Comparison of ENCODE assay signal across 27 cellular contexts in the genomic region with DNA sequence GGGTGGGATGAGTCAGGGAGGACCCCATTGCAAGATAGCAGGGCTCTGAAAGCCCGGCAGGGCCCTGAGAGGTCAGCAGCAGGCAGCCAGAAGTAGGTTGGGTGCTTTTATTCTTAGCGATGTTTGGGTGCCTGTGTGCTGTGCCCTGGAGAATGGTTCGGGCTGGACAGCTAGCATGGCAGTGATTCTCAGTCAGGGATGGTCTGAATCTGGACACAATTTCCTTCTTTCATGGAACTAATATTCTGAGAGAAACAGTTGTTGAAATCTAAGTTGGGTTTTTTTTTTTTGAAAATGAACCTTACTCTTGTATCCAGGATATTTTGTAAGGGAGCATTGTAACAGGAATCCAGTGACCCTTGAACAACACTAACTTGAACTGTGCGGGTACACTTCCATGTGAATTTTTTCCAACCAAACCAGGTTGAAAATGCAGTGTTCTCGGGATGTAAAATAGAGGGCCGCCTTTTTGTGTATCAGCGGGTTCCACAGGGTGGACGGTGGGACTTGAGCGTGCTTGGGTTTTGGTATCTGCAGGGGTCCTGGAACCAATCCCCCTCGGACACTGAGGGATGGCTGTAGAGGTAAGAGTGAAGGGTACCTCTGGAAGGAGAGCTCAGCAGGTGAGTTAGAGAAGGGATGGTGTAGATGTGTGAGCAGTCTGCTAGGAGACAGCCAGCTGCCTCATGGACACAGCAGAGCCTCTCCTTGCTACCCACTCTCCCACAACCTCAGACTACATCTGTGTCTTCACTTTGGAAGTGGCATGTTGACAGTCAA. TPM values are rescaled to one million over a fixed set of nuclear protein-coding genes. Genes with fewer than 3 reads are reported as not detected.
DNase-seq lines count a peak whose midpoint lies in the region; FAIRE-seq and TF ChIP-seq lines count a peak whose summit lies in the region.
"Had no signal": no experiment of that assay in that cellular context is flagged by ENCODE, and none has a peak within 500 bp of the region (broad histone marks: within the 10 kb centered on the region; RNA-seq: fewer than 3 reads in every experiment).

No MANE protein-coding gene starts in this region.

- no peak for TF ChIP-seq POLR2A in H1 (IDR thresholded peaks at IDR 0.05; ENCODE audit: control extremely low read depth in 1 of 2, low read depth in 2 of 2, low read length in 2 of 2)

- H3K79me2 ChIP-seq in H9 (ENCODE audit: insufficient read depth, low read length) (peaks cover 32% of the 10 kb centered on the region), H1 (ENCODE audit: control insufficient read depth in 1 of 2, insufficient read depth in 2 of 2, low read length in 2 of 2) (peaks cover 8 to 98% of the 10 kb centered on the region in 2 experiments), SK-N-SH (ENCODE audit: insufficient read depth) (peaks cover 100% of the 10 kb centered on the region)

- TF ChIP-seq EP300 in H1 (IDR thresholded peaks at IDR 0.05; ENCODE audit: borderline replicate concordance in 1 of 2, low read depth in 2 of 2, low read length in 2 of 2) (no peak), SK-N-SH (IDR thresholded peaks at IDR 0.05; ENCODE audit: borderline replicate concordance in 1 of 2, low read depth in 1 of 2, low read length in 1 of 2) (no peak)

- H3K4ac ChIP-seq in H9 (ENCODE audit: low read depth, low read length) (no peak overlapping the region), H1 (replicated peaks; ENCODE audit: insufficient read length, low read depth, low read length) (no peak overlapping the region)

- WGBS in H9 (ENCODE audit: extremely low coverage, insufficient read length, low lambda C conversion rate) = no CpG with 5 or more reads among the region's 10 CpGs
- 94% methylated on average over 10 of the region's 10 CpGs; no CpG with 5 or more reads in 1 of the 2 experiments for WGBS in H1 (ENCODE audit: extremely low coverage in 1 of 2, insufficient coverage in 1 of 2, insufficient read length in 1 of 2, insufficient replicate concordance in 2 of 2, low coverage in 1 of 2, low lambda C conversion rate in 2 of 2, missing lambda C conversion rate in 1 of 2), 2 experiments
- 65% methylated on average over 10 of the region's 10 CpGs for WGBS in liver
- 98% methylated on average over 8 of the region's 10 CpGs for WGBS in SK-N-SH (ENCODE audit: low lambda C conversion rate)

- H2BK120ac ChIP-seq in H9 (ENCODE audit: low read depth, low read length, poor library complexity, severe bottlenecking) (no peak overlapping the region), H1 (replicated peaks; ENCODE audit: low read depth, low read length) (no peak overlapping the region)

- no peak overlapping the region for H3K18ac ChIP-seq in H9 (ENCODE audit: insufficient read length, low read depth, low read length)
- H3K18ac ChIP-seq in H1 (ENCODE audit: extremely low read depth, low read length) = no peak overlapping the region

- no peak overlapping the region for H2BK12ac ChIP-seq in H9 (ENCODE audit: insufficient read length, low read depth, low read length)
- no peak overlapping the region for H2BK12ac ChIP-seq in H1 (ENCODE audit: low read depth, low read length)

- H3K4me1 Mint-ChIP-seq in H9 = peaks cover 38 to 42% of the 10 kb centered on the region in 2 experiments

- no peak overlapping the region for H3K14ac ChIP-seq in H9 (ENCODE audit: insufficient read depth, low read length)
- H3K14ac ChIP-seq in H1 (ENCODE audit: insufficient read length) = no peak overlapping the region

- H3K56ac ChIP-seq in H9 (ENCODE audit: insufficient read length, low read depth, low read length) (no peak overlapping the region), H1 (replicated peaks; ENCODE audit: insufficient read length, low read depth, low read length) (no peak overlapping the region)

- H3K4me3 Mint-ChIP-seq in H9 = no peak overlapping the region
- H3K4me3 Mint-ChIP-seq: activated naive CD4-positive, alpha-beta T cell treated with anti-CD3 and anti-CD28 coated beads for 36 hours; central memory CD8-positive, alpha-beta T cell; nephron had no signal

- peak overlapping the region in 2 of 3 experiments; percentile 68 to 72; a peak in 3 of 7 replicates for H3K27ac Mint-ChIP-seq in H9
- H3K27ac Mint-ChIP-seq: activated naive CD4-positive, alpha-beta T cell treated with anti-CD3 and anti-CD28 coated beads for 36 hours had no signal

- no peak for FAIRE-seq in H1 (lab: Jason Lieb, UNC)
- FAIRE-seq: GM12892, GM19239, pancreas had no signal

- peaks cover 0 to 18% (median 12%) of the 10 kb centered on the region in 11 experiments; a peak in 14 of 22 replicates for H3K36me3 ChIP-seq in BLaER1 treated with 17β-estradiol and CSF1 and Interleukin-3, amounts not matched to agents 10 nM and 100 nM
- no peaks in the 10 kb centered on the region for H3K36me3 ChIP-seq in H1 (ENCODE audit: control insufficient read depth in 2 of 4, insufficient read depth in 4 of 4, low read length in 3 of 4)
- no peaks in the 10 kb centered on the region for H3K36me3 ChIP-seq in liver (ENCODE audit: control insufficient read depth in 4 of 4, insufficient read depth in 3 of 4, low read depth in 1 of 4, low read length in 3 of 4)
- H3K36me3 ChIP-seq in SK-N-SH (replicated peaks in 1 of 2; ENCODE audit: control insufficient read depth in 1 of 2, insufficient read depth in 2 of 2, low read length in 1 of 2) = no peaks in the 10 kb centered on the region
- H3K36me3 ChIP-seq: pancreas, transverse colon had no signal

- DNase-seq in H9 = no peak
- no peak for DNase-seq in H1 (ENCODE audit: low read depth in 1 of 2, low spot score in 2 of 2)
- DNase-seq in SK-N-SH = no peak
- DNase-seq in GM10266 (ENCODE audit: extremely low spot score) = no peak
- DNase-seq in NAMALWA (ENCODE audit: low spot score) = no peak
- DNase-seq in SHP77 treated with DMSO at 0.1 percent for 48 hours (lab: John Stamatoyannopoulos, UW) = no peak
- DNase-seq: activated CD4-positive, alpha-beta T cell treated with anti-CD3 and anti-CD28 coated beads, Interleukin-2, amount 50 U/mL, for 4 hours; activated CD8-positive, alpha-beta memory T cell treated with anti-CD3 and anti-CD28 coated beads, Interleukin-2, amount 50 U/mL, for 48 hours; activated naive CD4-positive, alpha-beta T cell treated with anti-CD3 and anti-CD28 coated beads for 36 hours; aorta; NCI-H1048; NCI-H1930; NCI-H748 treated with DMSO at 0.1 percent for 48 hours; pancreas; right cardiac atrium; RPMI8226; stimulated activated CD4-positive, alpha-beta T cell treated with anti-CD3 and anti-CD28 coated beads, Interleukin-12 subunit alpha, Interleukin-12 subunit beta, amount 100 ng/mL, for 4 hours; stimulated activated CD4-positive, alpha-beta T cell treated with anti-CD3 and anti-CD28 coated beads, Interleukin-4, amount 100 ng/mL, for 24 hours; stimulated activated naive CD4-positive, alpha-beta T cell treated with Interleukin-2 at 50 U/mL for 16 hours; transverse colon had no signal

- no peaks in the 10 kb centered on the region for H3K36me3 Mint-ChIP-seq in H9 (ENCODE audit: insufficient read depth in 1 of 3, low read depth in 3 of 3)

- H3K23me2 ChIP-seq in H9 (ENCODE audit: insufficient read length, low read depth, low read length, poor library complexity, severe bottlenecking) = no peaks in the 10 kb centered on the region
- H3K23me2 ChIP-seq in H1 (ENCODE audit: low read depth, low read length) = no peaks in the 10 kb centered on the region

- H3K27me3 Mint-ChIP-seq in H9 (ENCODE audit: low read depth) = no peaks in the 10 kb centered on the region
- H3K27me3 Mint-ChIP-seq: central memory CD8-positive, alpha-beta T cell had no signal

- no peak overlapping the region for H3K9ac ChIP-seq in BLaER1 treated with 17β-estradiol and CSF1 and Interleukin-3, amounts not matched to agents 10 nM and 100 nM
- H3K9ac ChIP-seq in H9 (ENCODE audit: extremely low read depth, insufficient read length, low read length) (no peak overlapping the region), H1 (replicated peaks in 1 of 4; ENCODE audit: extremely low read depth in 1 of 4, low read depth in 3 of 4, low read length in 3 of 4) (no peak overlapping the region), liver (ENCODE audit: low read depth in 1 of 2, low read length in 2 of 2) (no peak overlapping the region), SK-N-SH (no peak overlapping the region)

- peaks cover 7% of the 10 kb centered on the region for H3K79me1 ChIP-seq in H9 (ENCODE audit: insufficient read depth, low read depth, low read length, poor library complexity, severe bottlenecking)
- H3K79me1 ChIP-seq in H1 (ENCODE audit: low read depth, low read length) = peaks cover 7% of the 10 kb centered on the region; the same call in 1 of the 2 replicates

- peak overlapping the region in 4 of 11 experiments; percentile 3 to 38 (median 30); a peak in 2 of 22 replicates for H3K27ac ChIP-seq in BLaER1 treated with 17β-estradiol and CSF1 and Interleukin-3, amounts not matched to agents 10 nM and 100 nM
- H3K27ac ChIP-seq in H9 (ENCODE audit: insufficient read length, low read depth, low read length) (no peak overlapping the region), H1 (ENCODE audit: low read depth, low read length) (no peak overlapping the region), liver (ENCODE audit: low read depth in 1 of 2, low read length in 2 of 2) (peak overlapping the region; percentile 46 to 72), SK-N-SH (ENCODE audit: low read depth in 2 of 2, low read length in 1 of 2) (peak overlapping the region in 1 of 2 experiments; percentile 30; a peak in 1 of 4 replicates)
- H3K27ac ChIP-seq: epithelial cell of prostate, pancreas had no signal

- H3T11ph ChIP-seq in H9 (ENCODE audit: low read length) = no peak overlapping the region

- no peaks in the 10 kb centered on the region for H3K27me3 ChIP-seq in BLaER1 treated with 17β-estradiol and CSF1 and Interleukin-3, amounts not matched to agents 10 nM and 100 nM
- no peaks in the 10 kb centered on the region for H3K27me3 ChIP-seq in H9 (ENCODE audit: insufficient read depth, low read length)
- no peaks in the 10 kb centered on the region for H3K27me3 ChIP-seq in H1 (replicated peaks in 1 of 4; ENCODE audit: control insufficient read depth in 3 of 4, extremely low read depth in 1 of 4, insufficient read depth in 3 of 4, low read length in 3 of 4)
- no peaks in the 10 kb centered on the region for H3K27me3 ChIP-seq in liver (ENCODE audit: control insufficient read depth in 4 of 4, insufficient read depth in 4 of 4, low read length in 3 of 4)
- H3K27me3 ChIP-seq in SK-N-SH (ENCODE audit: insufficient read depth) = no peaks in the 10 kb centered on the region
- H3K27me3 ChIP-seq: pancreas, transverse colon had no signal

- no peak overlapping the region for H2AFZ ChIP-seq in H9 (ENCODE audit: low read length)
- H2AFZ ChIP-seq in H1 (ENCODE audit: low read length) = no peak overlapping the region
- no peak overlapping the region for H2AFZ ChIP-seq in SK-N-SH (ENCODE audit: low read depth)

- H3K9me2 ChIP-seq in SK-N-SH = no peaks in the 10 kb centered on the region

- TF ChIP-seq RAD21 in H1 (IDR thresholded peaks at IDR 0.05 in 1 of 2, conservative IDR thresholded peaks at IDR 0.05 in 1 of 2; ENCODE audit: low read depth in 2 of 2, low read length in 2 of 2) (no peak), liver (IDR thresholded peaks at IDR 0.05) (no peak), SK-N-SH (IDR thresholded peaks at IDR 0.05; ENCODE audit: low read length) (no peak)

- no peaks in the 10 kb centered on the region for H3K9me3 Mint-ChIP-seq in H9
- H3K9me3 Mint-ChIP-seq: activated naive CD4-positive, alpha-beta T cell treated with anti-CD3 and anti-CD28 coated beads for 36 hours; central memory CD8-positive, alpha-beta T cell; nephron had no signal

- peaks cover 80 to 97% (median 92%) of the 10 kb centered on the region in 11 experiments for H4K20me1 ChIP-seq in BLaER1 treated with 17β-estradiol and CSF1 and Interleukin-3, amounts not matched to agents 10 nM and 100 nM
- H4K20me1 ChIP-seq in H9 (ENCODE audit: control insufficient read depth, insufficient read depth, insufficient read length) (no peaks in the 10 kb centered on the region), H1 (replicated peaks in 1 of 2; ENCODE audit: control insufficient read depth in 1 of 2, insufficient read depth in 2 of 2, low read length in 2 of 2) (peaks cover 4 to 14% of the 10 kb centered on the region in 2 experiments), SK-N-SH (ENCODE audit: insufficient read depth) (peaks cover 97% of the 10 kb centered on the region)

- H2BK5ac ChIP-seq in H9 (ENCODE audit: insufficient read length, low read length) (no peak overlapping the region), H1 (ENCODE audit: low read depth, low read length) (no peak overlapping the region)

- no peak overlapping the region for H2BK20ac ChIP-seq in H9 (ENCODE audit: low read depth, low read length, poor library complexity, severe bottlenecking)
- H2BK20ac ChIP-seq in H1 (ENCODE audit: low read length) = no peak overlapping the region

- H2BK15ac ChIP-seq in H9 (ENCODE audit: low read depth, low read length) (no peak overlapping the region), H1 (ENCODE audit: low read length) (no peak overlapping the region)

- H4K91ac ChIP-seq in H9 (ENCODE audit: insufficient read length, low read depth, low read length) = no peak overlapping the region
- no peak overlapping the region for H4K91ac ChIP-seq in H1 (replicated peaks; ENCODE audit: insufficient read length, low read length)

- peak overlapping the region; percentile 9 to 71 (median 61); a peak in 14 of 22 replicates for H3K4me2 ChIP-seq in BLaER1 treated with 17β-estradiol and CSF1 and Interleukin-3, amounts not matched to agents 10 nM and 100 nM
- H3K4me2 ChIP-seq in H9 (ENCODE audit: insufficient read depth, insufficient read length, low read length) = no peak overlapping the region
- no peak overlapping the region; a peak in 1 of 4 replicates for H3K4me2 ChIP-seq in H1 (ENCODE audit: insufficient read depth in 1 of 2, low read depth in 2 of 2, low read length in 2 of 2)
- no peak overlapping the region for H3K4me2 ChIP-seq in SK-N-SH

- no peak for TF ChIP-seq CTCF in H9 (conservative IDR thresholded peaks at IDR 0.05)
- no peak for TF ChIP-seq CTCF in H1 (IDR thresholded peaks at IDR 0.05; ENCODE audit: control extremely low read depth in 1 of 3, insufficient read depth in 1 of 3, low read depth in 1 of 3, low read length in 3 of 3)
- TF ChIP-seq CTCF in liver (IDR thresholded peaks at IDR 0.05; ENCODE audit: low read depth, low read length, missing input control) = no peak
- TF ChIP-seq CTCF in SK-N-SH (IDR thresholded peaks at IDR 0.05) = no peak
- TF ChIP-seq CTCF in GM10266 (IDR thresholded peaks at IDR 0.05; ENCODE audit: control insufficient read depth, insufficient read depth, low read depth, missing control alignments) = no peak

- H3K4me1 ChIP-seq in BLaER1 treated with 17β-estradiol and CSF1 and Interleukin-3, amounts not matched to agents 10 nM and 100 nM = peaks cover 63 to 88% (median 77%) of the 10 kb centered on the region in 10 experiments
- H3K4me1 ChIP-seq in H9 (ENCODE audit: insufficient read depth, low read length) = peaks cover 3% of the 10 kb centered on the region
- H3K4me1 ChIP-seq in H1 (replicated peaks in 1 of 4; ENCODE audit: control insufficient read depth in 3 of 4, insufficient read depth in 4 of 4, low read length in 3 of 4) = peaks cover 0 to 7% (median 2%) of the 10 kb centered on the region in 4 experiments; a peak in 1 of 7 replicates
- H3K4me1 ChIP-seq in liver (ENCODE audit: control insufficient read depth in 4 of 4, insufficient read depth in 4 of 4, low read length in 3 of 4) = peaks cover 26 to 65% (median 36%) of the 10 kb centered on the region in 4 donors
- H3K4me1 ChIP-seq in SK-N-SH (ENCODE audit: control insufficient read depth in 1 of 2, insufficient read depth in 2 of 2, low read depth in 1 of 2, low read length in 1 of 2) = peaks cover 14 to 28% of the 10 kb centered on the region in 2 experiments; a peak in 3 of 4 replicates

- H3K23ac ChIP-seq in H9 (ENCODE audit: insufficient read length, low read depth, low read length) (no peak overlapping the region), H1 (ENCODE audit: insufficient read length) (no peak overlapping the region)

- POLR2A ChIA-PET in H1 (lab: Charles Lee; ENCODE audit: partially characterized antibody) = interaction anchor here (0.8 kb wide), 1 partner anchor 694 kb away, joined by 3 read pairs; no protein-coding TSS in a partner anchor
- POLR2A ChIA-PET in SK-N-SH (lab: Yijun Ruan, JAX) = no interaction called here

- no peak overlapping the region for H4K8ac ChIP-seq in H9 (replicated peaks; ENCODE audit: insufficient read length, low read depth, low read length)
- 0 out of 2 replicates have a peak overlapping the region, but pooled peaks have one; percentile 53 for H4K8ac ChIP-seq in H1 (ENCODE audit: extremely low read depth, insufficient read depth, low read length)

- peaks cover 0 to 6% (median 0%) of the 10 kb centered on the region in 11 experiments; a peak in 4 of 22 replicates for H3K9me3 ChIP-seq in BLaER1 treated with 17β-estradiol and CSF1 and Interleukin-3, amounts not matched to agents 10 nM and 100 nM (replicated peaks in 1 of 11)
- H3K9me3 ChIP-seq in H9 (ENCODE audit: control insufficient read depth, low read depth, low read length) = no peaks in the 10 kb centered on the region
- H3K9me3 ChIP-seq in H1 (ENCODE audit: insufficient read depth in 2 of 2, low read depth in 1 of 2, low read length in 1 of 2) = no peaks in the 10 kb centered on the region
- no peaks in the 10 kb centered on the region for H3K9me3 ChIP-seq in liver (ENCODE audit: control insufficient read depth in 4 of 4, low read length in 3 of 4)
- H3K9me3 ChIP-seq in SK-N-SH = no peaks in the 10 kb centered on the region
- H3K9me3 ChIP-seq: pancreas, transverse colon had no signal

- H2AK5ac ChIP-seq in H9 (ENCODE audit: insufficient read length, low read length) = no peak overlapping the region
- H2AK5ac ChIP-seq in H1 (ENCODE audit: low read depth, low read length) = no peak overlapping the region

- no peak overlapping the region for H4K5ac ChIP-seq in H9 (ENCODE audit: insufficient read length, low read depth, low read length)
- no peak overlapping the region for H4K5ac ChIP-seq in H1 (ENCODE audit: insufficient read length, low read depth, low read length)

- CTCF ChIA-PET in H1 (lab: Charles Lee; ENCODE audit: partially characterized antibody) (interaction anchor here (0.9 to 1.7 kb wide), 6 partner anchors 9 to 124 kb away, joined by 3 to 6 read pairs (median 4); no protein-coding TSS in a partner anchor), SK-N-SH (lab: Yijun Ruan, JAX) (interaction anchor here (0.7 kb wide), 1 partner anchor 10 kb away, joined by 4 read pairs; no protein-coding TSS in a partner anchor)

- no peaks in the 10 kb centered on the region for H3F3A ChIP-seq in SK-N-SH (replicated peaks; ENCODE audit: insufficient read depth)

- H3K4me3 ChIP-seq in BLaER1 treated with 17β-estradiol and CSF1 and Interleukin-3, amounts not matched to agents 10 nM and 100 nM = no peak overlapping the region
- H3K4me3 ChIP-seq in H1 (ENCODE audit: extremely low read depth in 1 of 4, insufficient read depth in 2 of 4, low read depth in 3 of 4, low read length in 4 of 4) (no peak overlapping the region), liver (ENCODE audit: low read depth in 1 of 3, low read length in 3 of 3) (no peak overlapping the region), SK-N-SH (ENCODE audit: low read depth in 2 of 2, low read length in 1 of 2) (no peak overlapping the region)
- H3K4me3 ChIP-seq: pancreas, transverse colon had no signal

RNA-seq across cellular contexts. Expression of a gene that starts 12.5 kb away (rescaled TPM):
- total RNA-seq in H9 (2021) (62.1 and 69.2 TPM in 2 replicates), liver (10 to 100 TPM; 21.5 to 38.4 TPM)
- 67.5 and 68.2 TPM in 2 replicates for total RNA-seq in H1 (2021; fragmentation: NEBNext Ultra II Directional; extraction: Animal tissue kit (Norgen Biotek cat#: 25700))
- polyA plus RNA-seq in H1 (2011; rRNA removed) (16.9 and 25.3 TPM in 2 replicates), liver (10 to 100 TPM; 17.6 to 22.0 TPM), SK-N-SH (2012; rRNA removed) (29.4 and 35.7 TPM in 2 replicates)
- polyA plus RNA-seq in H1 (2011; cell fraction: cytosol; rRNA removed) = 23.8 TPM
- 18.4 TPM for polyA plus RNA-seq in H1 (2011; cell fraction: nucleus; rRNA removed)
- 41.0 to 52.4 TPM (median 50.4 TPM) in 4 replicates for polyA plus RNA-seq in H1 (2012, experiment 1 of 2)
- 34.7 TPM for polyA plus RNA-seq in H1 (2012, experiment 2 of 2)
- 29.3 TPM for polyA plus RNA-seq in H1 (2013, experiment 1 of 2)
- polyA plus RNA-seq in H1 (2013, experiment 2 of 2) = 28.2 TPM
- polyA minus RNA-seq in H1 (2011; rRNA and poly(A)+ RNA removed) = 53.5 and 75.8 TPM in 2 replicates
- 20.4 TPM for polyA minus RNA-seq in H1 (2011; cell fraction: cytosol; rRNA and poly(A)+ RNA removed)
- 21.2 TPM for polyA minus RNA-seq in H1 (2011; cell fraction: nucleus; rRNA and poly(A)+ RNA removed)
- polyA plus RNA-seq in SK-N-SH (2012; cell fraction: cytosol; rRNA removed) = 32.3 and 49.0 TPM in 2 replicates
- polyA plus RNA-seq in SK-N-SH (2012; cell fraction: nucleus; rRNA removed) = 10.9 and 26.2 TPM in 2 replicates

Comparison
In these comparisons a context has a peak if more than half of its experiments do, and no peak if none do; other contexts are left out.
1. H3K27ac ChIP-seq: peak in liver (2 of 2); none in H9 (single experiment) and H1 (single experiment).
2. H3K4me2 ChIP-seq: peak in BLaER1 treated with 17β-estradiol and CSF1 and Interleukin-3, amounts not matched to agents 10 nM and 100 nM (11 of 11); none in H9 (single experiment), H1 (0 of 2) and SK-N-SH (single experiment).